Comparison of ENCODE assay signal across 8 cellular contexts in the genomic region with DNA sequence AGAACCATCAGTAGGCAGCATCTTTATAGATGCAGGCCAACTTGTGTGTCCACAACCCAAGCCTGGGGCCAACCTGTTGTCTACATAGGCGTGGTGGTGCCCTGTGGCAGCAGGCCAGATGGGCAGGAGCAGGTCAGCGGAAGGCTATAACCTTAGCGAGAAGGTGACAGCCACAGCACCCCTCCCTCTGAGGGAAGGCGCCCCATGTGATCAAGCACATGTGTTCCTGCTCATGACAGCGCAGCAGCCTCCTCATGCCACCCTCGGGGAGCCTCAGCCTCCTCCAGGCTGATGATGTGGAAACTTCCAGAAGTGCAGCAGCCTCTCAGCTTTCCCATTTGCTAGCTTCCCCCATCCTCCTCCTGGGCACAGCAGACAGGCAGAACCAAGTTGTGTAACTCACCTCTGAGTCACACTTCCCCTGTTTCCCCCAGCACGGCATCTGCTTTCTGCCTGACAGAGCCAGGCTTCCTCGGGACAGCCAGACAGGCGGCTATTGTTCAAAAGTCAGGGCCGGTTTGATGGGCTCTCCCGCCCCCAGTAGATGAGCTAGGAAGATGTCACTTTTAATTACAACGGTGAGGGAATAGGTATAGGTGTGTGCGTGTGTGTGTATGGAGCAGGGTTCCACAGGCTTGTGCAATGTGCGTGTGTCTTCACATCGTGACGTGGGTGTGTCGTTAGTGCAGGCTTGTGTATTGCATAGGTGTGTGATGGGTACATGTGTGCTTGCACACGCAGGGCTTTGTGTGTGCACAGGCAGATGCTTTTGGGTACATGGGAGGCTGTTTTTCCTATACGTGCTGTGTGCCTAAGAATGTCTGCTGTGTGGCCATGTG.
A peak's percentile ranks its signal among the peaks of the same experiment; 100 is the strongest.
DNase-seq lines count a peak whose midpoint lies in the region; ATAC-seq, FAIRE-seq and TF ChIP-seq lines count a peak whose summit lies in the region.

No MANE protein-coding gene starts in this region.

- H3K27me3 ChIP-seq in RWPE2 (ENCODE audit: insufficient read depth, poor library complexity, severe bottlenecking): no peaks in the 10 kb centered on the region
- H3K27me3 ChIP-seq in endothelial cell of umbilical vein (ENCODE audit: control insufficient read depth in 2 of 2, insufficient read depth in 2 of 2, low read length in 2 of 2): peaks cover 0 to 6% of the 10 kb centered on the region in 2 experiments
- no peaks in the 10 kb centered on the region for H3K27me3 ChIP-seq in mesendoderm (ENCODE audit: insufficient read depth, low read length, poor library complexity)

- H3K79me1 ChIP-seq in mesendoderm (ENCODE audit: low read length): no peaks in the 10 kb centered on the region

- no peak overlapping the region for H3K4ac ChIP-seq in mesendoderm (ENCODE audit: low read depth, low read length)

- no peak overlapping the region for H3K18ac ChIP-seq in mesendoderm (ENCODE audit: low read length)

- TF ChIP-seq POLR2A in endothelial cell of umbilical vein (IDR thresholded peaks at IDR 0.05; ENCODE audit: low read depth, low read length): no peak

- H3K79me2 ChIP-seq in endothelial cell of umbilical vein (ENCODE audit: control insufficient read depth, insufficient read depth, low read length) (no peaks in the 10 kb centered on the region), mesendoderm (ENCODE audit: control insufficient read depth, insufficient read depth, low read length) (no peaks in the 10 kb centered on the region)

- H3K56ac ChIP-seq in mesendoderm (ENCODE audit: low read length): no peak overlapping the region

- H3K27ac ChIP-seq in RWPE2 (ENCODE audit: poor library complexity, severe bottlenecking) (peak overlapping the region; percentile 43), endothelial cell of umbilical vein (ENCODE audit: insufficient read depth, low read depth, low read length) (peak overlapping the region; percentile 54), mesendoderm (ENCODE audit: low read depth, low read length) (no peak overlapping the region), substantia nigra (ENCODE audit: low read depth, low read length, poor library complexity, severe bottlenecking) (peak overlapping the region; percentile 69)

- POLR2A ChIA-PET in endothelial cell of umbilical vein (lab: Charles Lee): interaction anchor here (0.7 kb wide), 1 partner anchor 207 kb away, joined by 3 read pairs; no protein-coding TSS in a partner anchor

- H3K4me1 ChIP-seq in RWPE2 (ENCODE audit: insufficient read depth, poor library complexity, severe bottlenecking): peaks cover 17% of the 10 kb centered on the region
- peaks cover 34% of the 10 kb centered on the region for H3K4me1 ChIP-seq in endothelial cell of umbilical vein (ENCODE audit: control insufficient read depth, extremely low read depth, insufficient read depth, low read length)
- no peaks in the 10 kb centered on the region for H3K4me1 ChIP-seq in mesendoderm (ENCODE audit: control insufficient read depth, low read depth, low read length)

- peak; percentile 99 for FAIRE-seq in endothelial cell of umbilical vein (lab: Jason Lieb, UNC)

- no CpG with 5 or more reads among the region's 19 CpGs for WGBS in mesendoderm (ENCODE audit: extremely low coverage, insufficient coverage, low lambda C conversion rate)

- no peak overlapping the region for H4K8ac ChIP-seq in mesendoderm (ENCODE audit: low read depth, low read length)

- H3K4me2 ChIP-seq in endothelial cell of umbilical vein (ENCODE audit: insufficient read depth, low read length) (peak overlapping the region; percentile 21), mesendoderm (ENCODE audit: low read length) (no peak overlapping the region)

- no peaks in the 10 kb centered on the region for H3K9me1 ChIP-seq in endothelial cell of umbilical vein (replicated peaks; ENCODE audit: control insufficient read depth, extremely low read depth, insufficient read depth, low read length)

- H3K23ac ChIP-seq in mesendoderm (ENCODE audit: low read length): no peak overlapping the region

- H2BK5ac ChIP-seq in mesendoderm (ENCODE audit: low read length): no peak overlapping the region

- dilution Hi-C loops in endothelial cell of umbilical vein (cut with MboI; ENCODE audit: extremely low pct_ligation_motif_present, low sequenced_read_pairs): no loop called here

- BruUV-seq in endothelial cell of umbilical vein (replicated peaks; lab: Mats Ljungman, UMichigan): no TSS peak

- H3K4me3 ChIP-seq in RWPE2 (ENCODE audit: severe bottlenecking) (no peak overlapping the region), endothelial cell of umbilical vein (replicated peaks in 1 of 3; ENCODE audit: insufficient read depth in 1 of 3, low read depth in 1 of 3, low read length in 3 of 3) (no peak overlapping the region), mesendoderm (ENCODE audit: low read length) (no peak overlapping the region)

- CTCF ChIA-PET in endothelial cell of umbilical vein (lab: Charles Lee): interaction anchor here (1.2 to 2.1 kb wide), 8 partner anchors 9 to 438 kb away, joined by 3 to 11 read pairs (median 4); no protein-coding TSS in a partner anchor

- DNase-seq in GOT3 (lab: John Stamatoyannopoulos, UW): peak; percentile 44
- peak; percentile 91 for DNase-seq in RWPE2 (ENCODE audit: low spot score)
- peak; percentile 95 for DNase-seq in endothelial cell of umbilical vein (ENCODE audit: low read depth, low spot score)
- peak; percentile 84 for DNase-seq in mesendoderm
- peak in 47 of 49 donors; percentile 19 to 85 (median 69) for DNase-seq in substantia nigra (lab: John Stamatoyannopoulos, UW)
- no peak for DNase-seq in NCI-H187 (lab: John Stamatoyannopoulos, UW)

- peak; percentile 97 for ATAC-seq in RWPE2 (ENCODE audit: low read depth)
- no peak for ATAC-seq in HG02970 (IDR thresholded peaks at IDR 0.05; ENCODE audit: low FRiP score, unreplicated experiment)
- no peak for ATAC-seq in GM21447 (IDR thresholded peaks at IDR 0.05; ENCODE audit: unreplicated experiment)

- no peak overlapping the region for H2AK5ac ChIP-seq in mesendoderm (ENCODE audit: low read length)

- intact Hi-C loops in endothelial cell of umbilical vein (cut with micrococcal nuclease): loop anchor here (1.0 to 10.0 kb wide), 6 partner anchors 56 to 588 kb away; partner anchors contain the start of genes PPIF and ZMIZ1

- no peak overlapping the region for H2BK120ac ChIP-seq in mesendoderm (ENCODE audit: low read depth, low read length)

- H2AFZ ChIP-seq in endothelial cell of umbilical vein (ENCODE audit: low read depth, low read length): peak overlapping the region; percentile 20

- H3K36me3 ChIP-seq in RWPE2 (ENCODE audit: low read depth): no peaks in the 10 kb centered on the region
- no peaks in the 10 kb centered on the region for H3K36me3 ChIP-seq in endothelial cell of umbilical vein (ENCODE audit: control insufficient read depth in 2 of 2, extremely low read depth in 1 of 2, insufficient read depth in 2 of 2, low read length in 2 of 2)
- no peaks in the 10 kb centered on the region for H3K36me3 ChIP-seq in mesendoderm (ENCODE audit: control insufficient read depth, insufficient read depth, low read length)

- no peak overlapping the region for H2BK15ac ChIP-seq in mesendoderm (replicated peaks; ENCODE audit: low read depth)

- TF ChIP-seq CTCF in RWPE2 (IDR thresholded peaks at IDR 0.05; ENCODE audit: poor library complexity, severe bottlenecking): peak; percentile 10
- no peak for TF ChIP-seq CTCF in endothelial cell of umbilical vein (IDR thresholded peaks at IDR 0.05; ENCODE audit: extremely low read depth in 1 of 2, insufficient read depth in 1 of 2, low read depth in 1 of 2, low read length in 2 of 2)

- no peaks in the 10 kb centered on the region for H4K20me1 ChIP-seq in endothelial cell of umbilical vein (replicated peaks; ENCODE audit: control insufficient read depth, extremely low read depth, insufficient read depth, low read length)

- H3K9ac ChIP-seq in endothelial cell of umbilical vein (replicated peaks; ENCODE audit: extremely low read depth, insufficient read depth, low read length) (no peak overlapping the region), mesendoderm (ENCODE audit: low read length) (no peak overlapping the region)

- no peak overlapping the region for H4K5ac ChIP-seq in mesendoderm (ENCODE audit: low read length)

- H3K9me3 ChIP-seq in RWPE2 (ENCODE audit: severe bottlenecking): no peaks in the 10 kb centered on the region
- no peaks in the 10 kb centered on the region for H3K9me3 ChIP-seq in endothelial cell of umbilical vein (replicated peaks; ENCODE audit: control insufficient read depth, insufficient read depth, low read length)

TF ChIP-seq in endothelial cell of umbilical vein, 7 proteins besides CTCF, POLR2A, EP300 and RAD21:
- TF ChIP-seq JUN (IDR thresholded peaks at IDR 0.05; ENCODE audit: borderline replicate concordance, insufficient read depth, insufficient read length, low read depth) (peak; percentile 89), FOS (IDR thresholded peaks at IDR 0.05; ENCODE audit: borderline replicate concordance, insufficient read depth, low read length) (peak; percentile 97), MAX (IDR thresholded peaks at IDR 0.05; ENCODE audit: insufficient read depth, insufficient read length) (peak; percentile 29), MYC (IDR thresholded peaks at IDR 0.05; ENCODE audit: low read depth, low read length) (no peak), POLR2AphosphoS5 (IDR thresholded peaks at IDR 0.05; ENCODE audit: insufficient read depth, low read depth, low read length) (peak; percentile 83), GATA2 (IDR thresholded peaks at IDR 0.05; ENCODE audit: insufficient read depth, insufficient read length, low read depth, low read length) (no peak)

Comparison
In these comparisons a context has a peak if more than half of its experiments do, and no peak if none do; other contexts are left out.
1. DNase-seq: peak in GOT3 (single experiment), RWPE2 (single experiment), endothelial cell of umbilical vein (single experiment), mesendoderm (single experiment) and substantia nigra (47 of 49); none in NCI-H187 (0 of 2).